ENCODE assay signal across 10 cellular contexts in genomic region chr20:35523298-35523888, GRCh38. TPM values are rescaled to one million over a fixed set of nuclear protein-coding genes. Genes with fewer than 3 reads are reported as not detected.
DNase-seq lines count a peak whose midpoint lies in the region; ATAC-seq and TF ChIP-seq lines count a peak whose summit lies in the region.
"Had no signal": no experiment of that assay in that cellular context is flagged by ENCODE, and none has a peak within 500 bp of the region (broad histone marks: within the 10 kb centered on the region; RNA-seq: fewer than 3 reads in every experiment).

No MANE protein-coding gene starts in this region.

- no peak overlapping the region for H3K4me3 Mint-ChIP-seq in Caco-2 (ENCODE audit: unreplicated experiment)
- H3K4me3 Mint-ChIP-seq in activated CD4-positive, alpha-beta T cell treated with anti-CD3 and anti-CD28 coated beads, Interleukin-2, amount 10 ng/mL, durations not matched to agents 7 days and 5 days = no peak overlapping the region

- H3K27me3 Mint-ChIP-seq in Caco-2 (ENCODE audit: insufficient read depth, unreplicated experiment) = no peaks in the 10 kb centered on the region
- no peaks in the 10 kb centered on the region for H3K27me3 Mint-ChIP-seq in activated CD4-positive, alpha-beta T cell treated with anti-CD3 and anti-CD28 coated beads, Interleukin-2, amount 10 ng/mL, durations not matched to agents 7 days and 5 days

- no peaks in the 10 kb centered on the region for H3K36me3 ChIP-seq in Caco-2 (ENCODE audit: control insufficient read depth, insufficient read depth, low read length)

- POLR2A ChIA-PET in Caco-2 (lab: Charles Lee) = no interaction called here
- POLR2A ChIA-PET in activated CD4-positive, alpha-beta T cell treated with anti-CD3 and anti-CD28 coated beads, Interleukin-2, amount 10 ng/mL, durations not matched to agents 7 days and 5 days (lab: Charles Lee) = no interaction called here

- H3K27me3 ChIP-seq in Caco-2 (replicated peaks; ENCODE audit: control insufficient read depth, insufficient read depth, low read length) = no peaks in the 10 kb centered on the region

- peaks cover 6% of the 10 kb centered on the region for H3K36me3 Mint-ChIP-seq in Caco-2 (ENCODE audit: insufficient read depth, unreplicated experiment)
- no peaks in the 10 kb centered on the region for H3K36me3 Mint-ChIP-seq in activated CD4-positive, alpha-beta T cell treated with anti-CD3 and anti-CD28 coated beads, Interleukin-2, amount 10 ng/mL, durations not matched to agents 7 days and 5 days (ENCODE audit: low read depth)

- H3K9me3 Mint-ChIP-seq in Caco-2 (ENCODE audit: unreplicated experiment) = no peaks in the 10 kb centered on the region
- H3K9me3 Mint-ChIP-seq in activated CD4-positive, alpha-beta T cell treated with anti-CD3 and anti-CD28 coated beads, Interleukin-2, amount 10 ng/mL, durations not matched to agents 7 days and 5 days = no peaks in the 10 kb centered on the region

- peak in 1 of 2 experiments; percentile 77 for DNase-seq in Caco-2
- DNase-seq in HT-29 (ENCODE audit: low spot score) = peak; percentile 77
- DNase-seq in activated CD4-positive, alpha-beta T cell treated with anti-CD3 and anti-CD28 coated beads, Interleukin-2, amount 10 ng/mL, durations not matched to agents 7 days and 5 days = peak; percentile 44
- peak; percentile 81 for DNase-seq in iPS-NIHi11 (ENCODE audit: low spot score)
- DNase-seq in cerebellar nuclear complex (lab: John Stamatoyannopoulos, UW) = no peak
- no peak for DNase-seq in NCI-H2029 treated with DMSO at 0.1 percent for 48 hours (lab: John Stamatoyannopoulos, UW)

- CTCF ChIA-PET in Caco-2 (lab: Charles Lee) = no interaction called here
- CTCF ChIA-PET in activated CD4-positive, alpha-beta T cell treated with anti-CD3 and anti-CD28 coated beads, Interleukin-2, amount 10 ng/mL, durations not matched to agents 7 days and 5 days (lab: Charles Lee) = no interaction called here

- H3K4me1 ChIP-seq in Caco-2 = no peaks in the 10 kb centered on the region

- no peaks in the 10 kb centered on the region for H3K4me1 Mint-ChIP-seq in Caco-2 (ENCODE audit: low read depth, unreplicated experiment)
- H3K4me1 Mint-ChIP-seq in activated CD4-positive, alpha-beta T cell treated with anti-CD3 and anti-CD28 coated beads, Interleukin-2, amount 10 ng/mL, durations not matched to agents 7 days and 5 days = no peaks in the 10 kb centered on the region

- BruUV-seq in Caco-2 (replicated peaks; lab: Mats Ljungman, UMichigan) = no TSS peak

- no peaks in the 10 kb centered on the region for H3K9me3 ChIP-seq in Caco-2

- ATAC-seq in GM18909 (IDR thresholded peaks at IDR 0.05; ENCODE audit: poor library complexity, unreplicated experiment) (no peak), GM19452 (IDR thresholded peaks at IDR 0.05; ENCODE audit: unreplicated experiment) (no peak)

- intact Hi-C loops in Caco-2 (cut with micrococcal nuclease; ENCODE audit: unreplicated experiment) = loop anchor here (1.0 kb wide), 1 partner anchor 60 kb away; no protein-coding TSS in a partner anchor

- no peak overlapping the region for H3K27ac Mint-ChIP-seq in Caco-2 (ENCODE audit: unreplicated experiment)
- no peak overlapping the region for H3K27ac Mint-ChIP-seq in activated CD4-positive, alpha-beta T cell treated with anti-CD3 and anti-CD28 coated beads, Interleukin-2, amount 10 ng/mL, durations not matched to agents 7 days and 5 days

- H3K4me3 ChIP-seq in Caco-2 (ENCODE audit: low read depth, low read length) = no peak overlapping the region

- TF ChIP-seq CTCF in Caco-2 (IDR thresholded peaks at IDR 0.05; ENCODE audit: insufficient read depth in 1 of 2, low read depth in 1 of 2, low read length in 1 of 2, severe bottlenecking in 1 of 2, unreplicated experiment in 1 of 2) = peak; percentile 86 to 90

RNA-seq across cellular contexts. Expression of gene C20orf173, which starts 6.1 kb away (rescaled TPM):
- not detected in 2 replicates for total RNA-seq in Caco-2 (2022)
- not detected in 2 replicates for total RNA-seq in HT-29 (2014; rRNA removed; shearing (Covaris generic))
- total RNA-seq in activated CD4-positive, alpha-beta T cell treated with anti-CD3 and anti-CD28 coated beads, Interleukin-2, amount 10 ng/mL, durations not matched to agents 7 days and 5 days = not detected
- total RNA-seq: glomerular endothelial cell, HT1080 had no signal

RNA-seq across cellular contexts. Expression of gene ERGIC3, which starts 18.5 kb away (rescaled TPM):
- total RNA-seq in Caco-2 (2022) = 711 and 728 TPM in 2 replicates
- 391 and 426 TPM in 2 replicates for total RNA-seq in HT-29 (2014; rRNA removed; shearing (Covaris generic))
- total RNA-seq in activated CD4-positive, alpha-beta T cell treated with anti-CD3 and anti-CD28 coated beads, Interleukin-2, amount 10 ng/mL, durations not matched to agents 7 days and 5 days = 100 to 1,000 TPM; 152 to 165 TPM

Comparison
In these comparisons a context has a peak if more than half of its experiments do, and no peak if none do; other contexts are left out.
1. DNase-seq: peak in HT-29 (single experiment), activated CD4-positive, alpha-beta T cell treated with anti-CD3 and anti-CD28 coated beads, Interleukin-2, amount 10 ng/mL, durations not matched to agents 7 days and 5 days (single experiment) and iPS-NIHi11 (single experiment); none in cerebellar nuclear complex (0 of 2) and NCI-H2029 treated with DMSO at 0.1 percent for 48 hours (single experiment).